ENCODE assay signal across 8 cellular contexts in genomic region chr11:46616551-46617450, GRCh38. TPM values are rescaled to one million over a fixed set of nuclear protein-coding genes. Genes with fewer than 3 reads are reported as not detected.
DNase-seq lines count a peak whose midpoint lies in the region; ATAC-seq and TF ChIP-seq lines count a peak whose summit lies in the region.

HARBI1 (minus strand) TSS chr11:46617227; CDS start chr11:46616237, 990 bp downstream.

- no peak for TF ChIP-seq POLR2A in lower leg skin (IDR thresholded peaks at IDR 0.05)

- intact Hi-C loops in dorsolateral prefrontal cortex (cut with DNase I): loop anchor here (2.0 to 10.0 kb wide), 3 partner anchors 80 to 232 kb away; partner anchors contain the start of gene MDK (in 2 of the 2)
- intact Hi-C loops in lower leg skin (cut with DNase I; ENCODE audit: low total_unique reads): loop anchor here (10.0 kb wide), 1 partner anchor 52 kb away; no protein-coding TSS in a partner anchor

- WGBS in lower leg skin, 2 donors: 1 to 2% methylated on average over 44 of the region's 44 CpGs

- TF ChIP-seq CTCF in dorsolateral prefrontal cortex (IDR thresholded peaks at IDR 0.05 in 54 of 56, conservative IDR thresholded peaks at IDR 0.05 in 2 of 56; ENCODE audit: low read depth in 1 of 56, partially characterized antibody in 56 of 56): peak in 5 of 56 donors; percentile 11 to 23 (median 12)
- TF ChIP-seq CTCF in lower leg skin (IDR thresholded peaks at IDR 0.05): no peak

- H3K4me3 ChIP-seq in dorsolateral prefrontal cortex (peak within 1 kb of the TSS; percentile 47 to 100 (median 99)), lower leg skin (ENCODE audit: low read depth, poor library complexity, severe bottlenecking) (peak within 1 kb of the TSS; percentile 100)

- peak; percentile 98 for ATAC-seq in GM19328 (IDR thresholded peaks at IDR 0.05; ENCODE audit: unreplicated experiment)
- peak; percentile 91 for ATAC-seq in HG03469 (IDR thresholded peaks at IDR 0.05; ENCODE audit: unreplicated experiment)

- DNase-seq in C1 segment of cervical spinal cord (lab: John Stamatoyannopoulos, UW) (peak; percentile 45 to 91 (median 80)), NCI-H69 (lab: John Stamatoyannopoulos, UW) (peak; percentile 97), dorsolateral prefrontal cortex (peak; percentile 75 to 94 (median 88)), lower leg skin (ENCODE audit: low spot score in 2 of 2) (peak; percentile 68 to 96)
- DNase-seq in activated CD4-positive, alpha-beta T cell treated with anti-CD3 and anti-CD28 coated beads, Interleukin-2, amount 50 U/mL, for 48 hours: peak; percentile 91 to 93
- DNase-seq in stimulated activated CD4-positive, alpha-beta T cell treated with anti-CD3 and anti-CD28 coated beads, Interleukin-4, amount 100 ng/mL, for 4 hours: peak; percentile 92

- H3K27ac ChIP-seq in dorsolateral prefrontal cortex: peak within 1 kb of the TSS; percentile 79 to 99 (median 97)

- H3K27me3 ChIP-seq in dorsolateral prefrontal cortex: no peaks in the 10 kb centered on the region

RNA-seq across cellular contexts. Expression of gene HARBI1, which starts in this region (rescaled TPM):
- 10 to 100 TPM in 23 of 120 experiments, 1 to 10 TPM in 97; 4.5 to 29.2 (median 8.0) TPM for total RNA-seq in dorsolateral prefrontal cortex
- total RNA-seq in lower leg skin: 1 to 10 TPM; 3.0 to 6.5 (median 4.8) TPM

Comparison
In these comparisons a context has a peak if more than half of its experiments do, and no peak if none do; other contexts are left out.
1. Peak in every context shown above with its lines: DNase-seq, ATAC-seq, H3K4me3 ChIP-seq and H3K27ac ChIP-seq.